2 cellular contexts compared by ENCODE assay signal in genomic region chr1:51615780-51616291, GRCh38.
TF ChIP-seq lines count a peak whose summit lies in the region.

No MANE protein-coding gene starts in this region.

TF ChIP-seq in GM23338, 12 proteins besides CTCF, POLR2A, EP300 and RAD21:
- no peak for TF ChIP-seq ZNF114 (CRISPR knock-in tag; IDR thresholded peaks at IDR 0.05)
- no peak for TF ChIP-seq POLR2AphosphoS5 (IDR thresholded peaks at IDR 0.05; ENCODE audit: low read depth)
- no peak for TF ChIP-seq ETS1 (IDR thresholded peaks at IDR 0.05)
- TF ChIP-seq ZNF331 (CRISPR knock-in tag; IDR thresholded peaks at IDR 0.05; ENCODE audit: low read depth), result no peak
- no peak for TF ChIP-seq ZNF462 (CRISPR knock-in tag; IDR thresholded peaks at IDR 0.05)
- TF ChIP-seq EZH2phosphoT487 (IDR thresholded peaks at IDR 0.05; ENCODE audit: unreplicated experiment), result no peak
- no peak for TF ChIP-seq EZH2 (IDR thresholded peaks at IDR 0.05; ENCODE audit: low read depth, unreplicated experiment)
- TF ChIP-seq JUNB (IDR thresholded peaks at IDR 0.05; ENCODE audit: unreplicated experiment), result no peak
- no peak for TF ChIP-seq NANOG (IDR thresholded peaks at IDR 0.05; ENCODE audit: borderline replicate concordance)
- TF ChIP-seq CREB1 (CRISPR knock-in tag; IDR thresholded peaks at IDR 0.05; ENCODE audit: low read depth), result no peak
- no peak for TF ChIP-seq STAT1 (IDR thresholded peaks at IDR 0.05; ENCODE audit: unreplicated experiment)
- TF ChIP-seq REST (IDR thresholded peaks at IDR 0.05; ENCODE audit: unreplicated experiment), result no peak
TF ChIP-seq in GM23338: peak in this region for 0.

TF ChIP-seq in H1, 55 proteins besides CTCF, POLR2A, EP300 and RAD21:
- TF ChIP-seq MAFK (IDR thresholded peaks at IDR 0.05; ENCODE audit: low read depth, low read length) (no peak), CEBPB (IDR thresholded peaks at IDR 0.05; ENCODE audit: low read depth, low read length) (peak; percentile 18; the same call in 1 of the 2 replicates)
